ENCODE assay signal across 8 cellular contexts in genomic region chr16:66427036-66427446, GRCh38. TPM values are rescaled to one million over a fixed set of nuclear protein-coding genes. Genes with fewer than 3 reads are reported as not detected.
DNase-seq lines count a peak whose midpoint lies in the region; ATAC-seq lines count a peak whose summit lies in the region.

Gene BEAN1, plus strand, starts transcription at chr16:66427295. Its CDS starts 10,382 bp downstream, at chr16:66437677.

- H3K36me3 Mint-ChIP-seq in activated naive CD8-positive, alpha-beta T cell: no peaks in the 10 kb centered on the region
- peaks cover 0 to 1% of the 10 kb centered on the region in 2 donors for H3K36me3 Mint-ChIP-seq in stimulated activated naive B cell treated with anti-CD40 and anti-IgM and Interleukin-4, amounts not matched to agents 10 μg/mL and 1 μg/mL and 100 μg/mL, for 72 hours

- peaks cover 31% of the 10 kb centered on the region for H3K27me3 Mint-ChIP-seq in activated naive CD8-positive, alpha-beta T cell
- peaks cover 61 to 83% of the 10 kb centered on the region in 2 donors for H3K27me3 Mint-ChIP-seq in stimulated activated naive B cell treated with anti-CD40 and anti-IgM and Interleukin-4, amounts not matched to agents 10 μg/mL and 1 μg/mL and 100 μg/mL, for 72 hours

- H3K4me3 Mint-ChIP-seq in activated naive CD8-positive, alpha-beta T cell: peak within 1 kb of the TSS; percentile 65
- H3K4me3 Mint-ChIP-seq in stimulated activated naive B cell treated with anti-CD40 and anti-IgM and Interleukin-4, amounts not matched to agents 10 μg/mL and 1 μg/mL and 100 μg/mL, for 72 hours: peak within 1 kb of the TSS; percentile 18 to 46

- intact Hi-C loops in posterior vena cava (cut with DNase I): no loop called here

- H3K4me3 ChIP-seq in iPS-11a (ENCODE audit: low read depth, low read length): peak within 1 kb of the TSS; percentile 42

- H3K27ac Mint-ChIP-seq in activated naive CD8-positive, alpha-beta T cell: no peak within 1 kb of the TSS
- H3K27ac Mint-ChIP-seq in stimulated activated naive B cell treated with anti-CD40 and anti-IgM and Interleukin-4, amounts not matched to agents 10 μg/mL and 1 μg/mL and 100 μg/mL, for 72 hours: no peak within 1 kb of the TSS

- DNase-seq in NCI-H748 (lab: John Stamatoyannopoulos, UW; ENCODE audit: unreplicated experiment) (peak; percentile 31), NCI-H748 treated with DMSO at 0.1 percent for 48 hours (lab: John Stamatoyannopoulos, UW) (no peak), posterior vena cava (ENCODE audit: low spot score) (no peak), NCI-H2081 treated with DMSO at 0.1 percent for 48 hours (lab: John Stamatoyannopoulos, UW) (no peak)
- no peak for DNase-seq in stimulated activated naive B cell treated with anti-CD40 and anti-IgM and Interleukin-4, amounts not matched to agents 10 μg/mL and 1 μg/mL and 100 μg/mL, for 72 hours

- peaks cover 6% of the 10 kb centered on the region for H3K4me1 Mint-ChIP-seq in activated naive CD8-positive, alpha-beta T cell (ENCODE audit: low read depth)
- peaks cover 2 to 6% of the 10 kb centered on the region in 2 donors for H3K4me1 Mint-ChIP-seq in stimulated activated naive B cell treated with anti-CD40 and anti-IgM and Interleukin-4, amounts not matched to agents 10 μg/mL and 1 μg/mL and 100 μg/mL, for 72 hours

- ATAC-seq in stimulated activated naive B cell treated with anti-CD40 and anti-IgM and Interleukin-4, amounts not matched to agents 10 μg/mL and 1 μg/mL and 100 μg/mL, for 72 hours (replicated peaks): peak; percentile 21 to 40
- no peak for ATAC-seq in HG02763 (IDR thresholded peaks at IDR 0.05; ENCODE audit: unreplicated experiment)

- H3K9me3 Mint-ChIP-seq in activated naive CD8-positive, alpha-beta T cell (ENCODE audit: low read depth): no peaks in the 10 kb centered on the region
- no peaks in the 10 kb centered on the region for H3K9me3 Mint-ChIP-seq in stimulated activated naive B cell treated with anti-CD40 and anti-IgM and Interleukin-4, amounts not matched to agents 10 μg/mL and 1 μg/mL and 100 μg/mL, for 72 hours

RNA-seq across cellular contexts. Expression of gene BEAN1, which starts in this region (rescaled TPM):
- total RNA-seq in posterior vena cava: under 1 TPM; 0.42 to 0.48 TPM
